ENCODE assay signal across 12 cellular contexts in the genomic region with DNA sequence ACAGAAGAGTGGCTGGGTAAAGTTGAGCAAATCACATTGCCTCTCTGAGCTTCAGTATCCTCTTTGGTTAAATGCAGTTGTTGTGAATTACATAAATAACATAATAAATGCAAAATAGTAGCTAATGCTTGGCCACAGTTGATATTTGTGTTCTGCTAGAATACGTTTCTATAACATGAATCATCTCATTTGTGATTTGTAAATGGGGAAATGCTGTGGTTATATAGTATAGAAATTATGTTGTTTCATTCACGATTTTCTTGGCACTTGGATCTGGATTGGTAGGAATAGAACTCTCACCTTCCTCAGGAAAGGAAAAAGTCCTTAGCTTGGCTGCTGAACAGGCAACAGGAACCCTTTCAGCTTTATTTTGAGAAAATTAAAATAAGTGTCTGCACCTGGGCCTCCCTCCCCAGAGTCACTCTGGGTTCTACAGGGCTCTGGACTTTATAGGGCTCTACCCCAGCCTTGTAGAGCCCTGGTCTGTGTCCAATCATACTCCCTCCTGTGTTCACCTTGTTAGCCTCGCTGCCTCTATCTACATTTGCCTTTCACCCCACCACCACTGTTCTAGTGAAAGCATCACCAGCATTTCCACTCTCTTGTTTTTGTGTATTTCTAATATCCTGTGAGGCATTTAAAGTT.
DNase-seq lines count a peak whose midpoint lies in the region; ATAC-seq, FAIRE-seq and TF ChIP-seq lines count a peak whose summit lies in the region.
"Had no signal": no experiment of that assay in that cellular context is flagged by ENCODE, and none has a peak within 500 bp of the region (broad histone marks: within the 10 kb centered on the region; RNA-seq: fewer than 3 reads in every experiment).

No MANE protein-coding gene starts in this region.

- H3K36me3 Mint-ChIP-seq in activated naive CD4-positive, alpha-beta T cell treated with anti-CD3 and anti-CD28 coated beads, Interleukin-2, amount 10 ng/mL, durations not matched to agents 7 days and 5 days = peaks cover 9% of the 10 kb centered on the region

- H3K4me2 ChIP-seq in K562 (ENCODE audit: insufficient read depth, low read length) = no peak overlapping the region

- H3K79me2 ChIP-seq in K562 (ENCODE audit: control insufficient read depth, insufficient read depth, low read length) = no peaks in the 10 kb centered on the region

- TF ChIP-seq RAD21 in K562 (CRISPR knock-in tag; conservative IDR thresholded peaks at IDR 0.05 in 1 of 2, IDR thresholded peaks at IDR 0.05 in 1 of 2) = no peak

- peak overlapping the region; percentile 55 for H3K4me3 Mint-ChIP-seq in activated naive CD4-positive, alpha-beta T cell treated with anti-CD3 and anti-CD28 coated beads, Interleukin-2, amount 10 ng/mL, durations not matched to agents 7 days and 5 days
- H3K4me3 Mint-ChIP-seq: H9 had no signal

- H3K4me1 ChIP-seq in K562 (replicated peaks in 1 of 2; ENCODE audit: control insufficient read depth in 2 of 2, insufficient read depth in 2 of 2, low read length in 2 of 2) (no peaks in the 10 kb centered on the region; a peak in 2 of 5 replicates), suprapubic skin (peaks cover 31% of the 10 kb centered on the region)
- H3K4me1 ChIP-seq: colonic mucosa had no signal

- H3K27me3 Mint-ChIP-seq in activated naive CD4-positive, alpha-beta T cell treated with anti-CD3 and anti-CD28 coated beads, Interleukin-2, amount 10 ng/mL, durations not matched to agents 7 days and 5 days = no peaks in the 10 kb centered on the region

- no TSS peak for BruUV-seq in K562 (replicated peaks; lab: Mats Ljungman, UMichigan)

- FAIRE-seq in K562 (lab: Jason Lieb, UNC) = no peak
- FAIRE-seq: kidney had no signal

- 0% methylated on average over 3 of the region's 3 CpGs for WGBS in K562 (ENCODE audit: insufficient coverage, low coverage, missing lambda C conversion rate)
- WGBS in suprapubic skin = 52% methylated on average over 3 of the region's 3 CpGs

- no peak overlapping the region for H2AFZ ChIP-seq in K562 (ENCODE audit: low read depth, low read length)

- no peak for TF ChIP-seq POLR2A in K562 (conservative IDR thresholded peaks at IDR 0.05)
- no peak for TF ChIP-seq POLR2A in suprapubic skin (IDR thresholded peaks at IDR 0.05)

- no peaks in the 10 kb centered on the region for H3K9me1 ChIP-seq in K562 (ENCODE audit: control insufficient read depth, insufficient read depth, low read length)

- H3K27ac ChIP-seq in K562 (ENCODE audit: extremely low read depth, low read depth, low read length) = no peak overlapping the region
- peak overlapping the region; percentile 73 for H3K27ac ChIP-seq in suprapubic skin
- H3K27ac ChIP-seq: colonic mucosa, vagina had no signal

- DNase-seq in activated naive CD4-positive, alpha-beta T cell treated with anti-CD3 and anti-CD28 coated beads, Interleukin-2, amount 10 ng/mL, durations not matched to agents 7 days and 5 days = no peak
- no peak for DNase-seq in activated naive CD4-positive, alpha-beta T cell (lab: John Stamatoyannopoulos, UW)
- DNase-seq in K562 (ENCODE audit: extremely low read depth in 1 of 4, low spot score in 3 of 4) = no peak
- DNase-seq in suprapubic skin (ENCODE audit: low spot score in 2 of 2) = no peak
- DNase-seq in Right ventricle myocardium superior = no peak
- no peak for DNase-seq in HK-2 (ENCODE audit: unreplicated experiment)
- DNase-seq in NCI-H1105 treated with DMSO at 0.1 percent for 48 hours (lab: John Stamatoyannopoulos, UW) = no peak
- DNase-seq: colonic mucosa, H9, kidney had no signal

- peaks cover 45% of the 10 kb centered on the region for H3K4me1 Mint-ChIP-seq in activated naive CD4-positive, alpha-beta T cell treated with anti-CD3 and anti-CD28 coated beads, Interleukin-2, amount 10 ng/mL, durations not matched to agents 7 days and 5 days

- H3K27ac Mint-ChIP-seq in activated naive CD4-positive, alpha-beta T cell treated with anti-CD3 and anti-CD28 coated beads, Interleukin-2, amount 10 ng/mL, durations not matched to agents 7 days and 5 days = no peak overlapping the region
- H3K27ac Mint-ChIP-seq: H9 had no signal

- H3K4me3 ChIP-seq in K562 (no peak overlapping the region), suprapubic skin (no peak overlapping the region)
- H3K4me3 ChIP-seq: colonic mucosa, vagina had no signal

- H3K27me3 ChIP-seq in K562 (ENCODE audit: control insufficient read depth in 2 of 2, insufficient read depth in 2 of 2, low read length in 2 of 2) = no peaks in the 10 kb centered on the region
- H3K27me3 ChIP-seq in suprapubic skin = no peaks in the 10 kb centered on the region
- H3K27me3 ChIP-seq: colonic mucosa, vagina had no signal

- no peak for TF ChIP-seq EP300 in K562 (IDR thresholded peaks at IDR 0.05; ENCODE audit: low read length)
- TF ChIP-seq EP300 in suprapubic skin (IDR thresholded peaks at IDR 0.05) = no peak

- no peaks in the 10 kb centered on the region for H3K9me3 Mint-ChIP-seq in activated naive CD4-positive, alpha-beta T cell treated with anti-CD3 and anti-CD28 coated beads, Interleukin-2, amount 10 ng/mL, durations not matched to agents 7 days and 5 days
- H3K9me3 Mint-ChIP-seq: H9 had no signal

- TF ChIP-seq CTCF in K562 (IDR thresholded peaks at IDR 0.05 in 2 of 3, conservative IDR thresholded peaks at IDR 0.05 in 1 of 3; ENCODE audit: insufficient read depth in 2 of 3, low read depth in 1 of 3, low read length in 3 of 3) = no peak
- TF ChIP-seq CTCF in suprapubic skin (IDR thresholded peaks at IDR 0.05) = no peak

- POLR2A ChIA-PET in K562 (lab: Yijun Ruan, JAX) = interaction anchor here (0.5 to 0.9 kb wide), 2 partner anchors 56 to 880 kb away, joined by 3 read pairs; no protein-coding TSS in a partner anchor

- H3K36me3 ChIP-seq in K562 (ENCODE audit: control insufficient read depth, insufficient read depth, low read length) (no peaks in the 10 kb centered on the region), suprapubic skin (no peaks in the 10 kb centered on the region)
- H3K36me3 ChIP-seq: colonic mucosa, vagina had no signal

- H3K9me3 ChIP-seq in K562 (replicated peaks; ENCODE audit: control insufficient read depth, insufficient read depth, low read depth, low read length) = no peaks in the 10 kb centered on the region
- H3K9me3 ChIP-seq in suprapubic skin = no peaks in the 10 kb centered on the region
- H3K9me3 ChIP-seq: colonic mucosa, vagina had no signal

- CTCF ChIA-PET in activated naive CD4-positive, alpha-beta T cell treated with anti-CD3 and anti-CD28 coated beads, Interleukin-2, amount 10 ng/mL, durations not matched to agents 7 days and 5 days (lab: Charles Lee) = interaction anchor here (1.0 to 1.4 kb wide), 2 partner anchors 73 to 76 kb away, joined by 3 to 5 read pairs; no protein-coding TSS in a partner anchor
- CTCF ChIA-PET in K562 (lab: Yijun Ruan, JAX; ENCODE audit: low intra/inter-chr PET ratio) = no interaction called here

- ATAC-seq in HG03280 (IDR thresholded peaks at IDR 0.05; ENCODE audit: unreplicated experiment) (peak; percentile 24), K562 (peak; percentile 47; the same call in 2 of the 3 replicates), Right ventricle myocardium superior (ENCODE audit: poor library complexity) (no peak)

- H4K20me1 ChIP-seq in K562 (replicated peaks; ENCODE audit: control insufficient read depth, insufficient read depth, low read length) = no peaks in the 10 kb centered on the region

- H3K9ac ChIP-seq in K562 (ENCODE audit: insufficient read depth in 1 of 2, low read depth in 2 of 2, low read length in 2 of 2) = no peak overlapping the region

- intact Hi-C loops in K562 (cut with micrococcal nuclease) = loop anchor here (10.0 kb wide), 1 partner anchor 58 kb away; no protein-coding TSS in a partner anchor
- intact Hi-C loops in Right ventricle myocardium superior (cut with DNase I) = no loop called here

- in situ Hi-C loops in K562 (cut with MboI) = no loop called here

TF ChIP-seq in K562, 482 proteins besides CTCF, POLR2A, EP300 and RAD21:
- TF ChIP-seq SP2 (IDR thresholded peaks at IDR 0.05; ENCODE audit: extremely low read depth, low read depth, low read length, poor library complexity, severe bottlenecking) (no peak), RBM15 (IDR thresholded peaks at IDR 0.05; ENCODE audit: insufficient read depth, low read length) (no peak)
